2 cellular contexts compared by ENCODE assay signal in genomic region chrX:39819921-39820849, GRCh38.
TF ChIP-seq lines count a peak whose summit lies in the region.

No MANE protein-coding gene starts in this region.

TF ChIP-seq in liver, 16 proteins besides CTCF, POLR2A, EP300 and RAD21 (continued from another document):
- TF ChIP-seq REST (IDR thresholded peaks at IDR 0.05) (no peak), JUND (IDR thresholded peaks at IDR 0.05) (no peak), FOXA2 (IDR thresholded peaks at IDR 0.05) (no peak), ATF3 (IDR thresholded peaks at IDR 0.05) (no peak), YY1 (IDR thresholded peaks at IDR 0.05) (no peak), NR2F2 (IDR thresholded peaks at IDR 0.05) (peak; percentile 86), HNF4G (IDR thresholded peaks at IDR 0.05) (no peak), EGR1 (IDR thresholded peaks at IDR 0.05; ENCODE audit: low read depth in 2 of 2) (no peak)

TF ChIP-seq in HepG2, 621 proteins besides CTCF, POLR2A, EP300 and RAD21 (continued from another document):
- no peak for TF ChIP-seq HIC2 (CRISPR knock-in tag; IDR thresholded peaks at IDR 0.05; ENCODE audit: low read depth)
- TF ChIP-seq HOXD1 (CRISPR knock-in tag; IDR thresholded peaks at IDR 0.05) = no peak
- TF ChIP-seq CBX1 (IDR thresholded peaks at IDR 0.05; ENCODE audit: low read depth) = no peak
- TF ChIP-seq ZNF296 (CRISPR knock-in tag; conservative IDR thresholded peaks at IDR 0.05) = no peak
- no peak for TF ChIP-seq PHF20 (CRISPR knock-in tag; IDR thresholded peaks at IDR 0.05)
- no peak for TF ChIP-seq TEAD2 (CRISPR knock-in tag; IDR thresholded peaks at IDR 0.05)
- TF ChIP-seq NFE2L1 (CRISPR knock-in tag; IDR thresholded peaks at IDR 0.05; ENCODE audit: borderline replicate concordance) = no peak
- TF ChIP-seq MIER3 (CRISPR knock-in tag; IDR thresholded peaks at IDR 0.05; ENCODE audit: borderline replicate concordance) = no peak
